Comparison of ENCODE assay signal across 8 cellular contexts in genomic region chr19:56538254-56538760, GRCh38. TPM values are rescaled to one million over a fixed set of nuclear protein-coding genes. Genes with fewer than 3 reads are reported as not detected.
DNase-seq lines count a peak whose midpoint lies in the region; ATAC-seq, FAIRE-seq and TF ChIP-seq lines count a peak whose summit lies in the region.

No MANE protein-coding gene starts in this region.

- peak; percentile 86 for ATAC-seq in HG03139 (IDR thresholded peaks at IDR 0.05; ENCODE audit: unreplicated experiment)

- intact Hi-C loops in endothelial cell of umbilical vein (cut with micrococcal nuclease) = loop anchor here (1.0 to 2.0 kb wide), 5 partner anchors 29 to 224 kb away; partner anchors contain the start of genes ZNF470, ZNF471, ZNF582 and ZNF71

- BruUV-seq in endothelial cell of umbilical vein (replicated peaks; lab: Mats Ljungman, UMichigan) = no TSS peak

- H3K4me2 ChIP-seq in endothelial cell of umbilical vein (ENCODE audit: insufficient read depth, low read length) = peak overlapping the region; percentile 62

- H3K79me2 ChIP-seq in endothelial cell of umbilical vein (ENCODE audit: control insufficient read depth, insufficient read depth, low read length) = no peaks in the 10 kb centered on the region

- no peaks in the 10 kb centered on the region for H3K27me3 Mint-ChIP-seq in mesothelial cell of epicardium (ENCODE audit: low read depth)

- dilution Hi-C loops in endothelial cell of umbilical vein (cut with MboI; ENCODE audit: extremely low pct_ligation_motif_present, low sequenced_read_pairs) = no loop called here

- H3K27ac ChIP-seq in endothelial cell of umbilical vein (ENCODE audit: insufficient read depth, low read depth, low read length) = peak overlapping the region; percentile 63

- no peaks in the 10 kb centered on the region for H3K9me3 ChIP-seq in endothelial cell of umbilical vein (replicated peaks; ENCODE audit: control insufficient read depth, insufficient read depth, low read length)

- TF ChIP-seq CTCF in GM10266 (IDR thresholded peaks at IDR 0.05; ENCODE audit: control insufficient read depth, insufficient read depth, low read depth, missing control alignments) (no peak), endothelial cell of umbilical vein (IDR thresholded peaks at IDR 0.05; ENCODE audit: extremely low read depth in 1 of 2, insufficient read depth in 1 of 2, low read depth in 1 of 2, low read length in 2 of 2) (no peak), mesothelial cell of epicardium (IDR thresholded peaks at IDR 0.05; ENCODE audit: unreplicated experiment) (no peak)

- no peaks in the 10 kb centered on the region for H4K20me1 ChIP-seq in endothelial cell of umbilical vein (replicated peaks; ENCODE audit: control insufficient read depth, extremely low read depth, insufficient read depth, low read length)

- H3K4me3 ChIP-seq in endothelial cell of umbilical vein (replicated peaks in 1 of 3; ENCODE audit: insufficient read depth in 1 of 3, low read depth in 1 of 3, low read length in 3 of 3) = peak overlapping the region; percentile 63 to 97 (median 66)

- peak overlapping the region; percentile 99 for H2AFZ ChIP-seq in endothelial cell of umbilical vein (ENCODE audit: low read depth, low read length)

- peaks cover 9% of the 10 kb centered on the region for H3K4me1 ChIP-seq in endothelial cell of umbilical vein (ENCODE audit: control insufficient read depth, extremely low read depth, insufficient read depth, low read length)

- H3K9me1 ChIP-seq in endothelial cell of umbilical vein (replicated peaks; ENCODE audit: control insufficient read depth, extremely low read depth, insufficient read depth, low read length) = no peaks in the 10 kb centered on the region

- H3K27ac Mint-ChIP-seq in mesothelial cell of epicardium = peak overlapping the region; percentile 93

- H3K9ac ChIP-seq in endothelial cell of umbilical vein (replicated peaks; ENCODE audit: extremely low read depth, insufficient read depth, low read length) = peak overlapping the region; percentile 46

- no peaks in the 10 kb centered on the region for H3K27me3 ChIP-seq in endothelial cell of umbilical vein (ENCODE audit: control insufficient read depth in 2 of 2, insufficient read depth in 2 of 2, low read length in 2 of 2)

- H3K36me3 Mint-ChIP-seq in mesothelial cell of epicardium = peaks cover 29% of the 10 kb centered on the region

- FAIRE-seq in endothelial cell of umbilical vein (lab: Jason Lieb, UNC) = peak; percentile 68

- CTCF ChIA-PET in endothelial cell of umbilical vein (lab: Charles Lee) = no interaction called here

- no peaks in the 10 kb centered on the region for H3K36me3 ChIP-seq in endothelial cell of umbilical vein (ENCODE audit: control insufficient read depth in 2 of 2, extremely low read depth in 1 of 2, insufficient read depth in 2 of 2, low read length in 2 of 2)

- POLR2A ChIA-PET in endothelial cell of umbilical vein (lab: Charles Lee) = no interaction called here

- DNase-seq in GM10266 (ENCODE audit: extremely low spot score) (peak; percentile 84), NCI-H82 (lab: John Stamatoyannopoulos, UW) (peak; percentile 94), activated T-cell treated with anti-CD3 and anti-CD28 coated beads for 24 hours (ENCODE audit: low read depth) (peak; percentile 87), endothelial cell of umbilical vein (ENCODE audit: low read depth, low spot score) (peak; percentile 93), mesothelial cell of epicardium (ENCODE audit: low spot score in 2 of 2, unreplicated experiment in 2 of 2) (peak; percentile 75 to 87), NAMALWA (ENCODE audit: low spot score) (no peak)
- peak; percentile 68 for DNase-seq in stimulated activated CD8-positive, alpha-beta memory T cell treated with anti-CD3 and anti-CD28 coated beads, Interleukin-12 subunit alpha, Interleukin-12 subunit beta, amount 100 ng/mL, for 24 hours (ENCODE audit: extremely low read depth)

- peaks cover 59% of the 10 kb centered on the region for H3K9me3 Mint-ChIP-seq in mesothelial cell of epicardium

- H3K4me3 Mint-ChIP-seq in mesothelial cell of epicardium = peak overlapping the region; percentile 92

- H3K4me1 Mint-ChIP-seq in mesothelial cell of epicardium = peaks cover 8% of the 10 kb centered on the region

- TF ChIP-seq POLR2A in endothelial cell of umbilical vein (IDR thresholded peaks at IDR 0.05; ENCODE audit: low read depth, low read length) = no peak

TF ChIP-seq in endothelial cell of umbilical vein, 7 proteins besides CTCF, POLR2A, EP300 and RAD21:
- TF ChIP-seq MYC (IDR thresholded peaks at IDR 0.05; ENCODE audit: low read depth, low read length) (no peak), EZH2 (IDR thresholded peaks at IDR 0.05; ENCODE audit: borderline replicate concordance, low read depth, low read length, severe bottlenecking) (no peak), FOS (IDR thresholded peaks at IDR 0.05; ENCODE audit: borderline replicate concordance, insufficient read depth, low read length) (no peak), JUN (IDR thresholded peaks at IDR 0.05; ENCODE audit: borderline replicate concordance, insufficient read depth, insufficient read length, low read depth) (no peak), POLR2AphosphoS5 (IDR thresholded peaks at IDR 0.05; ENCODE audit: insufficient read depth, low read depth, low read length) (no peak), MAX (IDR thresholded peaks at IDR 0.05; ENCODE audit: insufficient read depth, insufficient read length) (no peak), GATA2 (IDR thresholded peaks at IDR 0.05; ENCODE audit: insufficient read depth, insufficient read length, low read depth, low read length) (no peak)

RNA-seq across cellular contexts. Expression of gene ZFP28, which starts 0.4 kb away (rescaled TPM):
- 5.4 and 7.5 TPM in 2 replicates for total RNA-seq in endothelial cell of umbilical vein
- polyA plus RNA-seq in endothelial cell of umbilical vein = 1.8 TPM in 2 replicates
- polyA plus RNA-seq in endothelial cell of umbilical vein (2011; cell fraction: cytosol; rRNA removed) = 1.9 and 2.3 TPM in 2 replicates
- polyA plus RNA-seq in endothelial cell of umbilical vein (2011; cell fraction: nucleus; rRNA removed) = 8.9 and 9.5 TPM in 2 replicates
- polyA plus RNA-seq in endothelial cell of umbilical vein (2012) = 1.9 and 2.0 TPM in 2 replicates
- 5.1 and 5.9 TPM in 2 replicates for polyA minus RNA-seq in endothelial cell of umbilical vein
- polyA minus RNA-seq in endothelial cell of umbilical vein (2011; cell fraction: cytosol; rRNA and poly(A)+ RNA removed) = not detected
- 5.9 and 8.2 TPM in 2 replicates for polyA minus RNA-seq in endothelial cell of umbilical vein (2011; cell fraction: nucleus; rRNA and poly(A)+ RNA removed)
- total RNA-seq in mesothelial cell of epicardium = 10.2 to 10.7 TPM (median 10.5 TPM) in 3 replicates

RNA-seq across cellular contexts. Expression of gene ZNF470, which starts 29.0 kb away (rescaled TPM):
- total RNA-seq in endothelial cell of umbilical vein (3.9 and 4.2 TPM in 2 replicates), mesothelial cell of epicardium (4.7 to 6.1 TPM (median 5.4 TPM) in 3 replicates)
- polyA plus RNA-seq in endothelial cell of umbilical vein = 0.73 and 1.0 TPM in 2 replicates
- polyA plus RNA-seq in endothelial cell of umbilical vein (2011; cell fraction: cytosol; rRNA removed) = 0.88 and 1.4 TPM in 2 replicates
- 5.6 and 6.4 TPM in 2 replicates for polyA plus RNA-seq in endothelial cell of umbilical vein (2011; cell fraction: nucleus; rRNA removed)
- 2.2 and 2.4 TPM in 2 replicates for polyA plus RNA-seq in endothelial cell of umbilical vein (2012)
- polyA minus RNA-seq in endothelial cell of umbilical vein = 1.2 and 1.4 TPM in 2 replicates
- polyA minus RNA-seq in endothelial cell of umbilical vein (2011; cell fraction: cytosol; rRNA and poly(A)+ RNA removed) = not detected
- 1.9 and 2.9 TPM in 2 replicates for polyA minus RNA-seq in endothelial cell of umbilical vein (2011; cell fraction: nucleus; rRNA and poly(A)+ RNA removed)

RNA-seq across cellular contexts. Expression of gene ZNF471, which starts 30.7 kb away (rescaled TPM):
- 2.0 and 3.1 TPM in 2 replicates for total RNA-seq in endothelial cell of umbilical vein
- 0.70 and 0.92 TPM in 2 replicates for polyA plus RNA-seq in endothelial cell of umbilical vein
- polyA plus RNA-seq in endothelial cell of umbilical vein (2011; cell fraction: cytosol; rRNA removed) = 0.71 and 1.1 TPM in 2 replicates
- 5.8 and 6.2 TPM in 2 replicates for polyA plus RNA-seq in endothelial cell of umbilical vein (2011; cell fraction: nucleus; rRNA removed)
- polyA plus RNA-seq in endothelial cell of umbilical vein (2012) = 0.79 and 1.8 TPM in 2 replicates
- 2.4 and 2.7 TPM in 2 replicates for polyA minus RNA-seq in endothelial cell of umbilical vein
- polyA minus RNA-seq in endothelial cell of umbilical vein (2011; cell fraction: cytosol; rRNA and poly(A)+ RNA removed) = not detected
- polyA minus RNA-seq in endothelial cell of umbilical vein (2011; cell fraction: nucleus; rRNA and poly(A)+ RNA removed) = 2.1 and 2.5 TPM in 2 replicates
- total RNA-seq in mesothelial cell of epicardium = not detected in 3 replicates

RNA-seq across cellular contexts. Expression of gene ZNF71, which starts 56.8 kb away (rescaled TPM):
- total RNA-seq in endothelial cell of umbilical vein = 9.6 and 9.7 TPM in 2 replicates
- polyA plus RNA-seq in endothelial cell of umbilical vein = 10.1 and 13.4 TPM in 2 replicates
- 7.8 and 9.3 TPM in 2 replicates for polyA plus RNA-seq in endothelial cell of umbilical vein (2011; cell fraction: cytosol; rRNA removed)
- polyA plus RNA-seq in endothelial cell of umbilical vein (2011; cell fraction: nucleus; rRNA removed) = 5.7 and 6.9 TPM in 2 replicates
- 6.7 and 7.2 TPM in 2 replicates for polyA plus RNA-seq in endothelial cell of umbilical vein (2012)
- 8.9 and 11.3 TPM in 2 replicates for polyA minus RNA-seq in endothelial cell of umbilical vein
- 2.7 TPM for polyA minus RNA-seq in endothelial cell of umbilical vein (2011; cell fraction: cytosol; rRNA and poly(A)+ RNA removed)
- polyA minus RNA-seq in endothelial cell of umbilical vein (2011; cell fraction: nucleus; rRNA and poly(A)+ RNA removed) = 9.6 and 10.4 TPM in 2 replicates
- total RNA-seq in mesothelial cell of epicardium = 17.5 to 19.5 TPM (median 18.0 TPM) in 3 replicates
